ENCODE assay signal across 8 cellular contexts in the genomic region with DNA sequence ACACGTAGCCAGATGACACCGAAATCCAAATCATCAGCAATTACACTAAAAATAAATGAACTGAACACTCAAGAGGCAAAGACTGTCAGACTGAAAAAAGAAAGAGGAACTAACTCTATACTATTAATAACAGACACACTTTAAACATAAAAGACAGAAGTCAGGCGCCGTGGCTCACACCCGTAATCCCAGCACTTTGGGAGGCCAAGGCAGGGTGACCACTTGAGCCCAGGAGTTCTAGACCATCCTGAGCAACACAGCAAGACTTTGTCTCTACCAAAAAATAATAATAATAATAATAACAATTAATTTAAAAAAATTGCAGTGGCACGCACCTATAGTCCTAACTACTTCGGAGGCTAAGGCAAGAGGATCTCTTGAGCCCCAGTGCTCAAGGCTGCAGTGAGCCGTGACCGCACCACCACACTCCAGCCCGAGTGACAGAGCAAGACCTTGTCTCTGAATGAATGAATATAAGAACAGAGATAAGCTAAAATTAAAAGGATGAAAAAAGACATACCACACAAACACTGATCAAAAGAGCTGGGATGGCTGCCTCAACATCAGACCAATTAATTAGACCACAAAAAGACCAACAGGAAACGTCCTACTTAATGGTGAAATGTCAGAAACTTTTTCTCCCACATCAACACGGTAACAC. TPM values are rescaled to one million over a fixed set of nuclear protein-coding genes. Genes with fewer than 3 reads are reported as not detected.
DNase-seq lines count a peak whose midpoint lies in the region; ATAC-seq and TF ChIP-seq lines count a peak whose summit lies in the region.

No MANE protein-coding gene starts in this region.

- no TSS peak for BruUV-seq in PC-9 (replicated peaks; lab: Mats Ljungman, UMichigan)

- peaks cover 42% of the 10 kb centered on the region for H3K4me1 Mint-ChIP-seq in activated naive CD8-positive, alpha-beta T cell treated with anti-CD3 and anti-CD28 coated beads, Interleukin-2, amount 50 U/mL, for 24 hours

- H3K27ac ChIP-seq in DOHH2 (ENCODE audit: low read depth, low read length) (peak overlapping the region; percentile 99), PC-9 (no peak overlapping the region)

- H3K27me3 ChIP-seq in DOHH2 (ENCODE audit: control insufficient read depth, low read length) (no peaks in the 10 kb centered on the region), PC-9 (ENCODE audit: insufficient read depth, low read depth) (no peaks in the 10 kb centered on the region)

- H3F3A ChIP-seq in DOHH2 (ENCODE audit: control insufficient read depth, insufficient read depth) (peaks cover 56% of the 10 kb centered on the region), PC-9 (ENCODE audit: insufficient read depth, low read depth) (no peaks in the 10 kb centered on the region; the same call in 1 of the 2 replicates)

- H3K27ac Mint-ChIP-seq in activated naive CD8-positive, alpha-beta T cell treated with anti-CD3 and anti-CD28 coated beads, Interleukin-2, amount 50 U/mL, for 24 hours = peak overlapping the region; percentile 56

- H3K36me3 ChIP-seq in DOHH2 (ENCODE audit: control insufficient read depth, low read length) (peaks cover 78% of the 10 kb centered on the region), PC-9 (ENCODE audit: low read depth) (peaks cover under 1% of the 10 kb centered on the region; the same call in 1 of the 2 replicates)

- intact Hi-C loops in PC-9 (cut with micrococcal nuclease; ENCODE audit: unreplicated experiment) = no loop called here

- no peaks in the 10 kb centered on the region for H3K9me3 Mint-ChIP-seq in activated naive CD8-positive, alpha-beta T cell treated with anti-CD3 and anti-CD28 coated beads, Interleukin-2, amount 50 U/mL, for 24 hours

- ATAC-seq in GM19468 (IDR thresholded peaks at IDR 0.05; ENCODE audit: extremely low read depth, unreplicated experiment) = peak; percentile 65
- peak; percentile 66 for ATAC-seq in HG03442 (IDR thresholded peaks at IDR 0.05; ENCODE audit: unreplicated experiment)
- ATAC-seq in activated naive CD8-positive, alpha-beta T cell treated with anti-CD3 and anti-CD28 coated beads, Interleukin-2, amount 50 U/mL, for 24 hours = no peak

- H3K9me2 ChIP-seq in DOHH2 (replicated peaks; ENCODE audit: control insufficient read depth, low read length) (no peaks in the 10 kb centered on the region), PC-9 (ENCODE audit: insufficient read depth) (no peaks in the 10 kb centered on the region)

- H3K4me1 ChIP-seq in DOHH2 (ENCODE audit: control insufficient read depth, low read length) (peaks cover 87% of the 10 kb centered on the region), PC-9 (replicated peaks; ENCODE audit: insufficient read depth) (no peaks in the 10 kb centered on the region)

- H3K4me2 ChIP-seq in DOHH2 (ENCODE audit: low read length) (peak overlapping the region; percentile 82), PC-9 (no peak overlapping the region)

- peak overlapping the region; percentile 51 for H3K4me3 ChIP-seq in DOHH2 (ENCODE audit: low read length)
- H3K4me3 ChIP-seq in PC-9 = no peak overlapping the region

- peaks cover 36% of the 10 kb centered on the region for H3K36me3 Mint-ChIP-seq in activated naive CD8-positive, alpha-beta T cell treated with anti-CD3 and anti-CD28 coated beads, Interleukin-2, amount 50 U/mL, for 24 hours (ENCODE audit: low read depth)

- H3K79me2 ChIP-seq in DOHH2 (ENCODE audit: control insufficient read depth, low read length) (peaks cover 55% of the 10 kb centered on the region), PC-9 (ENCODE audit: low read depth) (no peaks in the 10 kb centered on the region)

- H3K27me3 Mint-ChIP-seq in activated naive CD8-positive, alpha-beta T cell treated with anti-CD3 and anti-CD28 coated beads, Interleukin-2, amount 50 U/mL, for 24 hours = no peaks in the 10 kb centered on the region

- no peaks in the 10 kb centered on the region for H4K20me1 ChIP-seq in DOHH2 (ENCODE audit: control insufficient read depth, insufficient read depth, low read depth, low read length)
- H4K20me1 ChIP-seq in PC-9 (ENCODE audit: insufficient read depth) = peaks cover 16% of the 10 kb centered on the region

- no peak overlapping the region for H3K4me3 Mint-ChIP-seq in activated naive CD8-positive, alpha-beta T cell treated with anti-CD3 and anti-CD28 coated beads, Interleukin-2, amount 50 U/mL, for 24 hours

- no peak overlapping the region for H2AFZ ChIP-seq in PC-9

- POLR2A ChIA-PET in PC-9 (lab: Charles Lee; ENCODE audit: unreplicated experiment) = interaction anchor here (0.6 kb wide), 1 partner anchor 30 kb away, joined by 6 read pairs; no protein-coding TSS in a partner anchor

- no peak for DNase-seq in activated naive CD8-positive, alpha-beta T cell treated with anti-CD3 and anti-CD28 coated beads, Interleukin-2, amount 50 U/mL, for 24 hours
- DNase-seq in NCI-H1092 treated with DMSO at 0.1 percent for 48 hours (lab: John Stamatoyannopoulos, UW) = no peak
- DNase-seq in PC-9 = no peak
- no peak for DNase-seq in stimulated activated CD4-positive, alpha-beta T cell treated with anti-CD3 and anti-CD28 coated beads, Interleukin-4, amount 100 ng/mL, for 24 hours
- DNase-seq in activated CD4-positive, alpha-beta T cell treated with anti-CD3 and anti-CD28 coated beads for 1 hour = no peak

- H3K9me3 ChIP-seq in DOHH2 (ENCODE audit: control insufficient read depth, insufficient read depth, low read length) = no peaks in the 10 kb centered on the region
- no peaks in the 10 kb centered on the region for H3K9me3 ChIP-seq in PC-9 (ENCODE audit: insufficient read depth, low read depth)

- TF ChIP-seq CTCF in DOHH2 (IDR thresholded peaks at IDR 0.05; ENCODE audit: low read depth, low read length, poor library complexity, severe bottlenecking) (no peak), PC-9 (conservative IDR thresholded peaks at IDR 0.05) (no peak)

- CTCF ChIA-PET in PC-9 (lab: Charles Lee) = no interaction called here

RNA-seq across cellular contexts. Expression of gene CTBP1, which starts 29.9 kb away (rescaled TPM):
- total RNA-seq in PC-9 (2021) = 153 and 184 TPM in 2 replicates

RNA-seq across cellular contexts. Expression of gene SPON2, which starts 46.6 kb away (rescaled TPM):
- 2.0 and 3.4 TPM in 2 replicates for total RNA-seq in PC-9 (2021)
